In the genomic region with DNA sequence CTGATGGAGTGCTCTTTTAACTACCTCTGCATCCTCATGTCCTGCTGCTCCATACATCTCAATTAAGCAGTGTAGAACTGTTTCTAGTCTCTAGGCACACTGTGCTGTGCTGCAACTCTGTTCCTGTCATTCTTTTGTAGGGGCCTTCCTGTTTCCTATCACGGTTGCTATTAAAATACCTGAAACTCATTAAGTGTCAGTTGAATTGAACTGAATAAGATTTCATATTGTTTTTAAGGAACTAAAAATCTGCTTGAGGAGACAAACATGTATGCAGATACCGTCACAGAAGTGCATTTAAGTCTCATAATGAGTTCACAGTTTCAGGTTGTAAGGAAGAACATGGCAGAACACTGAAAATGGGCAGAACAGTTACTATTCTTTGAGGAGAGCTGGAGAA, we compare ENCODE assay signal across 17 cellular contexts.
A peak's percentile ranks its signal among the peaks of the same experiment; 100 is the strongest.
DNase-seq lines count a peak whose midpoint lies in the region; ATAC-seq, FAIRE-seq and TF ChIP-seq lines count a peak whose summit lies in the region.
"Had no signal": no experiment of that assay in that cellular context is flagged by ENCODE, and none has a peak within 500 bp of the region (broad histone marks: within the 10 kb centered on the region; RNA-seq: fewer than 3 reads in every experiment).

No MANE protein-coding gene starts in this region.

- TF ChIP-seq POLR2A in GM12891 (IDR thresholded peaks at IDR 0.05; ENCODE audit: low read depth, low read length): no peak

- H3K27me3 Mint-ChIP-seq in endothelial cell (ENCODE audit: unreplicated experiment): peaks cover 2% of the 10 kb centered on the region

- H3K4me1 Mint-ChIP-seq in endothelial cell (ENCODE audit: unreplicated experiment): peaks cover 7% of the 10 kb centered on the region

- H3K4me3 Mint-ChIP-seq in endothelial cell (ENCODE audit: unreplicated experiment): no peak overlapping the region
- H3K4me3 Mint-ChIP-seq: activated T-helper 1 cell treated with anti-CD3 and anti-CD28 coated beads, Interleukin-12 subunit alpha, Interleukin-12 subunit beta, Interleukin-2, Interleukin-4 antibody, amounts not matched to agents 30 ng/mL and 10 ng/mL and 1 ng/mL, durations not matched to agents 14 hours and 24 hours and 36 hours; mesothelial cell of epicardium had no signal

- peak; percentile 81 for FAIRE-seq in GM12891 (lab: Jason Lieb, UNC)
- FAIRE-seq: A549 had no signal

- H3K9me3 Mint-ChIP-seq in endothelial cell (ENCODE audit: unreplicated experiment): no peaks in the 10 kb centered on the region
- H3K9me3 Mint-ChIP-seq: activated T-helper 1 cell treated with anti-CD3 and anti-CD28 coated beads, Interleukin-12 subunit alpha, Interleukin-12 subunit beta, Interleukin-2, Interleukin-4 antibody, amounts not matched to agents 30 ng/mL and 10 ng/mL and 1 ng/mL, durations not matched to agents 14 hours and 24 hours and 36 hours; mesothelial cell of epicardium had no signal

- no peak for TF ChIP-seq CTCF in endothelial cell (IDR thresholded peaks at IDR 0.05; ENCODE audit: unreplicated experiment)

- no peak overlapping the region for H3K27ac Mint-ChIP-seq in endothelial cell (ENCODE audit: unreplicated experiment)
- H3K27ac Mint-ChIP-seq: activated T-helper 1 cell treated with anti-CD3 and anti-CD28 coated beads, Interleukin-12 subunit alpha, Interleukin-12 subunit beta, Interleukin-2, Interleukin-4 antibody, amounts not matched to agents 30 ng/mL and 10 ng/mL and 1 ng/mL, durations not matched to agents 14 hours and 24 hours and 36 hours; mesothelial cell of epicardium had no signal

- H3K36me3 Mint-ChIP-seq in endothelial cell (ENCODE audit: low read depth, unreplicated experiment): no peaks in the 10 kb centered on the region
- H3K36me3 Mint-ChIP-seq: mesothelial cell of epicardium had no signal

- peak; percentile 65 for ATAC-seq in GM19372 (IDR thresholded peaks at IDR 0.05; ENCODE audit: low read depth, unreplicated experiment)
- ATAC-seq in HG02642 (IDR thresholded peaks at IDR 0.05; ENCODE audit: poor library complexity, unreplicated experiment): peak; percentile 71
- ATAC-seq in HG03469 (IDR thresholded peaks at IDR 0.05; ENCODE audit: unreplicated experiment): peak; percentile 79
- ATAC-seq: A549, foreskin keratinocyte had no signal

- DNase-seq in GM12891 (ENCODE audit: insufficient read length, low spot score): no peak
- no peak for DNase-seq in endothelial cell (ENCODE audit: low spot score)
- no peak for DNase-seq in SHP77 treated with DMSO at 0.1 percent for 48 hours (lab: John Stamatoyannopoulos, UW)
- DNase-seq in activated T-cell treated with anti-CD3 and anti-CD28 coated beads, Interleukin-2, amount 50 U/mL, for 1 hour: no peak
- DNase-seq in NCI-H2227 treated with DMSO at 0.1 percent for 48 hours (lab: John Stamatoyannopoulos, UW): no peak
- DNase-seq: activated CD4-positive, alpha-beta T cell treated with anti-CD3 and anti-CD28 coated beads for 48 hours; effector CD4-positive, alpha-beta T cell; foreskin keratinocyte; HCEC 1CT; OCI-M1; posterior cingulate gyrus had no signal

TF ChIP-seq in GM12891, 5 proteins besides CTCF, POLR2A, EP300 and RAD21:
- TF ChIP-seq TAF1 (IDR thresholded peaks at IDR 0.05; ENCODE audit: low read depth, low read length) (no peak), POLR2AphosphoS5 (IDR thresholded peaks at IDR 0.05; ENCODE audit: low read depth, low read length) (no peak), SPI1 (IDR thresholded peaks at IDR 0.05; ENCODE audit: low read depth, low read length) (0 out of 2 replicates have a peak, but pooled peaks have one; percentile 42), POU2F2 (IDR thresholded peaks at IDR 0.05; ENCODE audit: low read depth, low read length) (no peak), PAX5 (IDR thresholded peaks at IDR 0.05; ENCODE audit: insufficient read depth, low read length, severe bottlenecking) (no peak)
TF ChIP-seq in GM12891: peak in this region for 1.
